In genomic region chr9:37415011-37415719, GRCh38 we compare ENCODE assay signal across 8 cellular contexts. TPM values are rescaled to one million over a fixed set of nuclear protein-coding genes. Genes with fewer than 3 reads are reported as not detected.
A peak's percentile ranks its signal among the peaks of the same experiment; 100 is the strongest.
DNase-seq lines count a peak whose midpoint lies in the region; ATAC-seq, FAIRE-seq and TF ChIP-seq lines count a peak whose summit lies in the region.

No MANE protein-coding gene starts in this region.

- peak overlapping the region in 4 of 5 experiments; percentile 42 to 76 (median 52) for H3K4me3 Mint-ChIP-seq in brain
- H3K4me3 Mint-ChIP-seq in immature natural killer cell: peak overlapping the region in 1 of 5 donors; percentile 7

- POLR2A ChIA-PET in A549 (lab: Yijun Ruan, JAX): interaction anchor here (0.8 kb wide), 1 partner anchor 51 kb away, joined by 3 read pairs; no protein-coding TSS in a partner anchor

- H3K4me1 Mint-ChIP-seq in brain: peaks cover 32% of the 10 kb centered on the region
- peaks cover 4 to 7% of the 10 kb centered on the region in 2 donors for H3K4me1 Mint-ChIP-seq in immature natural killer cell

- ATAC-seq in A549 (peak; percentile 67 to 86), GM18498 (IDR thresholded peaks at IDR 0.05; ENCODE audit: unreplicated experiment) (peak; percentile 45), GM19035 (IDR thresholded peaks at IDR 0.05; ENCODE audit: unreplicated experiment) (no peak)

- peaks cover 35% of the 10 kb centered on the region for H3K4me1 ChIP-seq in A549

- TF ChIP-seq CTCF in A549 (IDR thresholded peaks at IDR 0.05) (peak; percentile 73), brain (conservative IDR thresholded peaks at IDR 0.05) (peak; percentile 57 to 85)

- peak; percentile 80 to 87 for DNase-seq in A549 (ENCODE audit: low read depth in 1 of 2, low spot score in 1 of 2)
- DNase-seq in NCI-H1436 treated with DMSO at 0.1 percent for 48 hours (lab: John Stamatoyannopoulos, UW): peak; percentile 26
- DNase-seq in UCSD-AML1 (lab: John Stamatoyannopoulos, UW; ENCODE audit: unreplicated experiment): peak; percentile 63
- DNase-seq in immature natural killer cell: peak; percentile 60 to 62 (median 61)
- DNase-seq in stimulated activated CD4-positive, alpha-beta T cell treated with anti-CD3 and anti-CD28 coated beads, Interleukin-12 subunit alpha, Interleukin-12 subunit beta, amount 100 ng/mL, for 24 hours (ENCODE audit: low read depth in 2 of 2): peak; percentile 51 to 76

- H3K4me3 ChIP-seq in A549: no peak overlapping the region

- H3K27me3 Mint-ChIP-seq in brain (no peaks in the 10 kb centered on the region), immature natural killer cell (ENCODE audit: low read depth in 3 of 3) (peaks cover 0 to 7% (median 5%) of the 10 kb centered on the region in 3 donors)

- H3K27ac Mint-ChIP-seq in brain: peak overlapping the region; percentile 79 to 93 (median 88)
- H3K27ac Mint-ChIP-seq in immature natural killer cell: peak overlapping the region in 4 of 6 donors; percentile 37 to 88 (median 79)

- no peak for TF ChIP-seq EP300 in A549 (IDR thresholded peaks at IDR 0.05)

- peak overlapping the region; percentile 73 to 77 for H3K27ac ChIP-seq in A549

- TF ChIP-seq POLR2A in A549 (IDR thresholded peaks at IDR 0.05; ENCODE audit: low read length): no peak

- no peaks in the 10 kb centered on the region for H3K9me3 ChIP-seq in A549

- CTCF ChIA-PET in A549 (lab: Yijun Ruan, JAX): interaction anchor here (0.6 to 3.4 kb wide), 34 partner anchors 10 to 560 kb away, joined by 3 to 35 read pairs (median 4); partner anchors contain the start of gene POLR1E

- WGBS in A549 (ENCODE audit: missing lambda C conversion rate): 18% methylated on average over 22 of the region's 22 CpGs

- H3K9me3 Mint-ChIP-seq in brain (peaks cover 0 to 5% (median 0%) of the 10 kb centered on the region in 5 experiments), immature natural killer cell (no peaks in the 10 kb centered on the region)

- H3K4me2 ChIP-seq in A549: peak overlapping the region; percentile 44

- FAIRE-seq in A549 (lab: Jason Lieb, UNC): peak; percentile 28

- no peaks in the 10 kb centered on the region for H3K36me3 Mint-ChIP-seq in brain
- H3K36me3 Mint-ChIP-seq in immature natural killer cell: peaks cover 0 to 5% (median 0%) of the 10 kb centered on the region in 3 donors

- peak; percentile 67 to 69 for TF ChIP-seq RAD21 in A549 (conservative IDR thresholded peaks at IDR 0.05 in 1 of 2, IDR thresholded peaks at IDR 0.05 in 1 of 2)

TF ChIP-seq in A549, 52 proteins besides CTCF, POLR2A, EP300 and RAD21:
- TF ChIP-seq SMC3 (IDR thresholded peaks at IDR 0.05): peak; percentile 59
- no peak for TF ChIP-seq NFE2L2 (conservative IDR thresholded peaks at IDR 0.05; ENCODE audit: low read length)
- TF ChIP-seq POLR2AphosphoS2 (conservative IDR thresholded peaks at IDR 0.05; ENCODE audit: low read length): no peak
- TF ChIP-seq FOSL2 (IDR thresholded peaks at IDR 0.05): no peak
- peak; percentile 23; the same call in 1 of the 2 replicates for TF ChIP-seq FOSL2 (CRISPR knock-in tag; IDR thresholded peaks at IDR 0.05)
- no peak for TF ChIP-seq ESRRA (IDR thresholded peaks at IDR 0.05; ENCODE audit: borderline replicate concordance, low read length)
- no peak for TF ChIP-seq CEBPB (IDR thresholded peaks at IDR 0.05)
- no peak for TF ChIP-seq CHD2 (IDR thresholded peaks at IDR 0.05; ENCODE audit: low read length, partially characterized antibody)
- TF ChIP-seq MAZ (IDR thresholded peaks at IDR 0.05; ENCODE audit: borderline replicate concordance, low read depth, low read length): no peak
- TF ChIP-seq USF2 (IDR thresholded peaks at IDR 0.05): no peak
- no peak for TF ChIP-seq EHF (CRISPR knock-in tag; IDR thresholded peaks at IDR 0.05)
- peak; percentile 65 for TF ChIP-seq MAX (IDR thresholded peaks at IDR 0.05)

RNA-seq across cellular contexts. Expression of gene GRHPR, which starts 7.3 kb away (rescaled TPM):
- polyA plus RNA-seq in A549 (2011; rRNA removed): 111 and 132 TPM in 2 replicates
- 257 and 266 TPM in 2 replicates for polyA plus RNA-seq in A549 (2012; cell fraction: cytosol; rRNA removed)
- 262 and 287 TPM in 2 replicates for polyA plus RNA-seq in A549 (2012; cell fraction: nucleus; rRNA removed)
- 144 to 159 TPM (median 146 TPM) in 3 replicates for polyA plus RNA-seq in A549 (2017; fragmentation: RNase III; extraction: RNeasy Plus Mini Kit Qiagen cat#74134 plus additional on column Dnase treatment)
- polyA minus RNA-seq in A549 (2011; rRNA and poly(A)+ RNA removed): 139 and 145 TPM in 2 replicates
- polyA plus RNA-seq in brain (ENCODE audit: insufficient read depth, low read depth, low replicate concordance): 213 TPM
- 100 to 1,000 TPM in 1 of 3 donors, 10 to 100 TPM in 2; 78.3 to 141 (median 84.9) TPM for polyA plus RNA-seq in immature natural killer cell

RNA-seq across cellular contexts. Expression of gene ZBTB5, which starts 50.1 kb away (rescaled TPM):
- polyA plus RNA-seq in A549 (2011; rRNA removed) (18.1 and 19.8 TPM in 2 replicates), A549 (2017; fragmentation: RNase III; extraction: RNeasy Plus Mini Kit Qiagen cat#74134 plus additional on column Dnase treatment) (10.7 to 12.4 TPM (median 11.7 TPM) in 3 replicates), brain (ENCODE audit: insufficient read depth, low read depth, low replicate concordance) (21.2 TPM), immature natural killer cell (1 to 10 TPM in 1 of 3 donors, under 1 TPM in 1, not detected in 1; 0.72 to 1.2 TPM)
- polyA plus RNA-seq in A549 (2012; cell fraction: cytosol; rRNA removed): 6.7 and 8.8 TPM in 2 replicates
- polyA plus RNA-seq in A549 (2012; cell fraction: nucleus; rRNA removed): 12.0 and 15.5 TPM in 2 replicates
- polyA minus RNA-seq in A549 (2011; rRNA and poly(A)+ RNA removed): 26.7 and 29.1 TPM in 2 replicates

Comparison
In these comparisons a context has a peak if more than half of its experiments do, and no peak if none do; other contexts are left out.
1. DNase-seq: peak in every context shown above with its lines; median percentile 84 in A549; 64 in stimulated activated CD4-positive, alpha-beta T cell treated with anti-CD3 and anti-CD28 coated beads, Interleukin-12 subunit alpha, Interleukin-12 subunit beta, amount 100 ng/mL, for 24 hours; 63 in UCSD-AML1; 61 in immature natural killer cell; 26 in NCI-H1436 treated with DMSO at 0.1 percent for 48 hours.